22 cellular contexts compared by ENCODE assay signal in the genomic region with DNA sequence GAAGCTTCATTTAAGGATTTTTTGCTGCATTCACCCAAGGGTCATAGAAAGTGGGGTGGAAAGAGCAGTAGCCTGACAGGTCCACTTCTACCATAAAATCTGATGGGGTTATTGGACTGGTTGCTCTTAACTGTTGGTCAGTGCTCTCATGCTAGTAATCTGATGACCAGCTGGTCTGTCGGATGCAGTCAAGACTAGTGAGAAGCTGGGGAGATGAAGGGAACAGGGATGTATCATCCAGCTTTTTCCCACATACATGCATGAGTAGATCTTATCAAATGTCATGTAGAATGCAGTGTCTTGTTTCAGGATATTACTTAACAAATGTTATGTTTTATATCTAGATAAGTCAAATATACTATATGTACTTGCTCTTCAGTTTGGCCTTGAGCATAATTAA. TPM values are rescaled to one million over a fixed set of nuclear protein-coding genes. Genes with fewer than 3 reads are reported as not detected.
DNase-seq lines count a peak whose midpoint lies in the region; ATAC-seq and TF ChIP-seq lines count a peak whose summit lies in the region.
"Had no signal": no experiment of that assay in that cellular context is flagged by ENCODE, and none has a peak within 500 bp of the region (broad histone marks: within the 10 kb centered on the region; RNA-seq: fewer than 3 reads in every experiment).

No MANE protein-coding gene starts in this region.

- H3K27ac Mint-ChIP-seq in CD8-positive, alpha-beta memory T cell = no peak overlapping the region
- H3K27ac Mint-ChIP-seq: activated naive CD4-positive, alpha-beta T cell treated with anti-CD3 and anti-CD28 coated beads, Interleukin-2, amount 50 U/mL, for 24 hours; activated T-cell treated with anti-CD3 and anti-CD28 coated beads, Interleukin-2, amount 50 U/mL, for 72 hours had no signal

- H3K4me1 Mint-ChIP-seq in CD8-positive, alpha-beta memory T cell = peaks cover 3 to 5% (median 4%) of the 10 kb centered on the region in 3 donors

- ATAC-seq in SK-N-SH treated with all-trans-retinoic acid at 6 μM for 48 hours = no peak; the same call in 2 of the 3 replicates
- ATAC-seq in gastrocnemius medialis = no peak
- no peak for ATAC-seq in HG03095 (IDR thresholded peaks at IDR 0.05; ENCODE audit: unreplicated experiment)
- ATAC-seq: natural killer cell treated with Interleukin-12 subunit alpha and Interleukin-12 subunit beta and Interleukin-15 and Interleukin-18, amount 100 ng/mL, for 72 hours had no signal

- H2AFZ ChIP-seq in SK-N-SH (ENCODE audit: low read depth) (no peak overlapping the region), hepatocyte (no peak overlapping the region)

- intact Hi-C loops in gastrocnemius medialis (cut with DNase I; ENCODE audit: low total_unique reads) = loop anchor here (10.0 kb wide), 1 partner anchor 777 kb away; the partner anchor contains the start of gene SCYL3

- no peaks in the 10 kb centered on the region for H3K27me3 Mint-ChIP-seq in CD8-positive, alpha-beta memory T cell
- H3K27me3 Mint-ChIP-seq: activated naive CD4-positive, alpha-beta T cell treated with anti-CD3 and anti-CD28 coated beads, Interleukin-2, amount 50 U/mL, for 24 hours; natural killer cell treated with Interleukin-12 subunit alpha and Interleukin-12 subunit beta and Interleukin-15 and Interleukin-18, amount 100 ng/mL, for 72 hours had no signal

- DNase-seq in SK-N-SH (no peak), amniotic epithelial cell (ENCODE audit: low read depth) (peak; percentile 51), hepatocyte (ENCODE audit: low spot score) (no peak), gastrocnemius medialis (no peak), GOT3 (lab: John Stamatoyannopoulos, UW) (no peak)
- DNase-seq in CD8-positive, alpha-beta memory T cell = no peak
- DNase-seq: activated CD8-positive, alpha-beta memory T cell treated with anti-CD3 and anti-CD28 coated beads for 24 hours; activated T-cell treated with anti-CD3 and anti-CD28 coated beads, Interleukin-2, amount 50 U/mL, for 72 hours; AML-193; DND-41; mesendoderm; MG63; NCI-H1436 treated with DMSO at 0.1 percent for 48 hours; NCI-H524 treated with DMSO at 0.1 percent for 48 hours; posterior cingulate gyrus; stimulated activated CD8-positive, alpha-beta memory T cell treated with anti-CD3 and anti-CD28 coated beads, Interleukin-4, amount 100 ng/mL, for 48 hours had no signal

- no peaks in the 10 kb centered on the region for H3K9me3 ChIP-seq in SK-N-SH
- no peaks in the 10 kb centered on the region for H3K9me3 ChIP-seq in hepatocyte (ENCODE audit: low read depth)
- no peaks in the 10 kb centered on the region for H3K9me3 ChIP-seq in gastrocnemius medialis
- no peaks in the 10 kb centered on the region for H3K9me3 ChIP-seq in CD8-positive, alpha-beta memory T cell (ENCODE audit: low read length)
- H3K9me3 ChIP-seq: ascending aorta, MG63 had no signal

- no peaks in the 10 kb centered on the region for H4K20me1 ChIP-seq in SK-N-SH (ENCODE audit: insufficient read depth)
- peaks cover 33% of the 10 kb centered on the region for H4K20me1 ChIP-seq in hepatocyte (ENCODE audit: insufficient read depth, poor library complexity, severe bottlenecking)

- H3K4me3 ChIP-seq in SK-N-SH (ENCODE audit: low read depth in 2 of 2, low read length in 1 of 2) (no peak overlapping the region), hepatocyte (no peak overlapping the region), gastrocnemius medialis (peak overlapping the region in 1 of 4 donors; percentile 34)
- no peak overlapping the region for H3K4me3 ChIP-seq in CD8-positive, alpha-beta memory T cell (ENCODE audit: low read length)
- H3K4me3 ChIP-seq: ascending aorta, MG63 had no signal

- H3K79me2 ChIP-seq in SK-N-SH (ENCODE audit: insufficient read depth) (peaks cover 84% of the 10 kb centered on the region), hepatocyte (peaks cover 92% of the 10 kb centered on the region)

- H3K9me3 Mint-ChIP-seq in CD8-positive, alpha-beta memory T cell = no peaks in the 10 kb centered on the region
- H3K9me3 Mint-ChIP-seq: activated naive CD4-positive, alpha-beta T cell treated with anti-CD3 and anti-CD28 coated beads, Interleukin-2, amount 50 U/mL, for 24 hours; activated T-cell treated with anti-CD3 and anti-CD28 coated beads, Interleukin-2, amount 50 U/mL, for 72 hours; natural killer cell treated with Interleukin-12 subunit alpha and Interleukin-12 subunit beta and Interleukin-15 and Interleukin-18, amount 100 ng/mL, for 72 hours had no signal

- POLR2A ChIA-PET in SK-N-SH (lab: Yijun Ruan, JAX) = interaction anchor here (0.6 kb wide), 1 partner anchor 510 kb away, joined by 3 read pairs; no protein-coding TSS in a partner anchor
- POLR2A ChIA-PET in CD8-positive, alpha-beta memory T cell (lab: Charles Lee) = no interaction called here

- H3K9me2 ChIP-seq in SK-N-SH = no peaks in the 10 kb centered on the region
- no peaks in the 10 kb centered on the region for H3K9me2 ChIP-seq in hepatocyte (replicated peaks; ENCODE audit: insufficient read depth)

- no peak overlapping the region for H3K9ac ChIP-seq in SK-N-SH

- no peak overlapping the region for H3K4me3 Mint-ChIP-seq in CD8-positive, alpha-beta memory T cell
- H3K4me3 Mint-ChIP-seq: activated naive CD4-positive, alpha-beta T cell treated with anti-CD3 and anti-CD28 coated beads, Interleukin-2, amount 50 U/mL, for 24 hours had no signal

- H3K36me3 ChIP-seq in SK-N-SH (replicated peaks in 1 of 2; ENCODE audit: control insufficient read depth in 1 of 2, insufficient read depth in 2 of 2, low read length in 1 of 2) (peaks cover 56 to 78% of the 10 kb centered on the region in 2 experiments), hepatocyte (replicated peaks; ENCODE audit: insufficient read depth, low read depth) (peaks cover 4% of the 10 kb centered on the region), gastrocnemius medialis (peaks cover 0 to 50% of the 10 kb centered on the region in 2 donors)
- H3K36me3 ChIP-seq in CD8-positive, alpha-beta memory T cell (ENCODE audit: insufficient read depth, low read length) = no peaks in the 10 kb centered on the region
- H3K36me3 ChIP-seq: ascending aorta, MG63 had no signal

- TF ChIP-seq CTCF in SK-N-SH (IDR thresholded peaks at IDR 0.05) = no peak
- TF ChIP-seq CTCF in hepatocyte (IDR thresholded peaks at IDR 0.05; ENCODE audit: poor library complexity) = no peak
- TF ChIP-seq CTCF in gastrocnemius medialis (IDR thresholded peaks at IDR 0.05 in 4 of 5, conservative IDR thresholded peaks at IDR 0.05 in 1 of 5) = no peak

- CTCF ChIA-PET in SK-N-SH (lab: Yijun Ruan, JAX) = interaction anchor here (0.8 kb wide), 1 partner anchor 516 kb away, joined by 3 read pairs; no protein-coding TSS in a partner anchor
- CTCF ChIA-PET in CD8-positive, alpha-beta memory T cell (lab: Charles Lee) = no interaction called here

- no peak for TF ChIP-seq RAD21 in SK-N-SH (IDR thresholded peaks at IDR 0.05; ENCODE audit: low read length)

- peaks cover 23 to 48% of the 10 kb centered on the region in 2 experiments for H3K4me1 ChIP-seq in SK-N-SH (ENCODE audit: control insufficient read depth in 1 of 2, insufficient read depth in 2 of 2, low read depth in 1 of 2, low read length in 1 of 2)
- H3K4me1 ChIP-seq in hepatocyte (ENCODE audit: insufficient read depth) = peaks cover 64% of the 10 kb centered on the region
- peaks cover 84 to 89% of the 10 kb centered on the region in 2 donors for H3K4me1 ChIP-seq in gastrocnemius medialis
- H3K4me1 ChIP-seq in CD8-positive, alpha-beta memory T cell (ENCODE audit: insufficient read depth, low read length) = no peaks in the 10 kb centered on the region

- H3K27ac ChIP-seq in SK-N-SH (ENCODE audit: low read depth in 2 of 2, low read length in 1 of 2) = peak overlapping the region; percentile 16 to 30; a peak in 2 of 4 replicates
- H3K27ac ChIP-seq in hepatocyte = peak overlapping the region; percentile 95
- peak overlapping the region; percentile 93 to 99 (median 96) for H3K27ac ChIP-seq in gastrocnemius medialis
- no peak overlapping the region for H3K27ac ChIP-seq in CD8-positive, alpha-beta memory T cell (ENCODE audit: low read depth, low read length)
- H3K27ac ChIP-seq: 22Rv1, ascending aorta had no signal

- H3F3A ChIP-seq in SK-N-SH (replicated peaks; ENCODE audit: insufficient read depth) = peaks cover 15% of the 10 kb centered on the region

- in situ Hi-C loops in gastrocnemius medialis (cut with MboI; ENCODE audit: low sequenced_read_pairs in 4 of 4) = loop anchor here (10.0 to 25.0 kb wide), 6 partner anchors 367 to 1180 kb away; partner anchors contain the start of genes SLC19A2 (in 3 of the 4), DCAF6 (in 1 of the 4) and MPC2 (in 1 of the 4)

- H3K4me2 ChIP-seq in SK-N-SH (no peak overlapping the region), hepatocyte (peak overlapping the region; percentile 41)

- no peak for TF ChIP-seq POLR2A in gastrocnemius medialis (IDR thresholded peaks at IDR 0.05)

- H3K36me3 Mint-ChIP-seq in CD8-positive, alpha-beta memory T cell = peaks cover 0 to 16% (median 0%) of the 10 kb centered on the region in 3 donors
- H3K36me3 Mint-ChIP-seq: natural killer cell treated with Interleukin-12 subunit alpha and Interleukin-12 subunit beta and Interleukin-15 and Interleukin-18, amount 100 ng/mL, for 72 hours had no signal

- WGBS in SK-N-SH (ENCODE audit: low lambda C conversion rate) = 100% methylated on average over 1 of the region's 1 CpG
- 76% methylated on average over 1 of the region's 1 CpG for WGBS in hepatocyte (ENCODE audit: low lambda C conversion rate, missing lambda C conversion rate)

- no peak for TF ChIP-seq EP300 in SK-N-SH (IDR thresholded peaks at IDR 0.05; ENCODE audit: borderline replicate concordance in 1 of 2, low read depth in 1 of 2, low read length in 1 of 2)

- H3K27me3 ChIP-seq in SK-N-SH (ENCODE audit: insufficient read depth) = no peaks in the 10 kb centered on the region
- H3K27me3 ChIP-seq in hepatocyte = no peaks in the 10 kb centered on the region
- H3K27me3 ChIP-seq in gastrocnemius medialis = no peaks in the 10 kb centered on the region
- H3K27me3 ChIP-seq in CD8-positive, alpha-beta memory T cell (ENCODE audit: insufficient read depth, low read length, poor library complexity, severe bottlenecking) = no peaks in the 10 kb centered on the region
- H3K27me3 ChIP-seq: ascending aorta, MG63 had no signal

TF ChIP-seq in SK-N-SH, 30 proteins besides CTCF, POLR2A, EP300 and RAD21 (continues in another document):
- TF ChIP-seq MAX (IDR thresholded peaks at IDR 0.05; ENCODE audit: low read depth) = no peak

TF ChIP-seq in SK-N-SH treated with all-trans-retinoic acid at 6 μM for 48 hours, 23 proteins besides CTCF, POLR2A, EP300 and RAD21:
- TF ChIP-seq OSR1 (CRISPR knock-in tag; IDR thresholded peaks at IDR 0.05) = no peak
TF ChIP-seq in SK-N-SH treated with all-trans-retinoic acid at 6 μM for 48 hours: peak in this region for 0.

RNA-seq across cellular contexts. Expression of gene ATP1B1, which starts 11.1 kb away (rescaled TPM):
- polyA plus RNA-seq in SK-N-SH (2012; rRNA removed) (49.5 and 52.7 TPM in 2 replicates), hepatocyte (123 and 128 TPM in 2 replicates)
- polyA plus RNA-seq in SK-N-SH (2012; cell fraction: cytosol; rRNA removed) = 64.4 and 75.2 TPM in 2 replicates
- 18.5 and 36.8 TPM in 2 replicates for polyA plus RNA-seq in SK-N-SH (2012; cell fraction: nucleus; rRNA removed)
- total RNA-seq in hepatocyte (362 and 379 TPM in 2 replicates), gastrocnemius medialis (100 to 1,000 TPM; 111 to 377 (median 324) TPM)
- 1 to 10 TPM; 3.7 to 4.5 TPM for total RNA-seq in CD8-positive, alpha-beta memory T cell
- 1.7 TPM for polyA plus RNA-seq in CD8-positive, alpha-beta memory T cell

Comparison
In these comparisons a context has a peak if more than half of its experiments do, and no peak if none do; other contexts are left out.
1. RNA of gene ATP1B1, which starts 11.1 kb away (total RNA-seq): 362 to 379 TPM in hepatocyte and 111 to 377 TPM in gastrocnemius medialis; 3.7 to 4.5 TPM in CD8-positive, alpha-beta memory T cell; every median in the first group is over 10 times any median in the second.